Comparison of ENCODE assay signal across 8 cellular contexts in the genomic region with DNA sequence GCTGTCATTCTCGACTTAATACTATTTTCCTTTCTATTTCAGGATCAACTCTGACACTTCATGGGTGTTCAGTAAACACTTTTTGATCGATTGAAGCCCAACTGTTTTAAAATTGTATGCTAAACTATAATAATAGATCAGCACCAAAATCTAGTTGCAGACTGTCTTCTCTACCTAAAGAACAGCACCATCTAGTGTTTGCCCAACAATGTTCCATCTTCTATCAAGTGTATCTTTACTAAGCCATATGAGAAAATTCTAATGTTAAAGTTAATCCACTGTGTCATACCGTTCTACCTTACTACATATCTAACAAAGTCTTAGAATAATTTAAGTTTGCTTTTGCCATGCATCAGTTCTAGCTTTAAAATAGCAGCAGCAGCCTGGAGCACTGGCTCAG.
DNase-seq lines count a peak whose midpoint lies in the region; ATAC-seq and TF ChIP-seq lines count a peak whose summit lies in the region.

No MANE protein-coding gene starts in this region.

- H3K27ac Mint-ChIP-seq in activated naive CD8-positive, alpha-beta T cell treated with anti-CD3 and anti-CD28 coated beads, Interleukin-2, amount 50 U/mL, for 24 hours, result no peak overlapping the region

- no peaks in the 10 kb centered on the region for H3K9me3 ChIP-seq in Loucy (ENCODE audit: insufficient read depth, low read depth, low read length)

- ATAC-seq in activated naive CD8-positive, alpha-beta T cell treated with anti-CD3 and anti-CD28 coated beads, Interleukin-2, amount 50 U/mL, for 24 hours, result no peak
- no peak for ATAC-seq in HG02759 (IDR thresholded peaks at IDR 0.05; ENCODE audit: unreplicated experiment)
- ATAC-seq in HG03175 (IDR thresholded peaks at IDR 0.05; ENCODE audit: unreplicated experiment), result no peak

- no peaks in the 10 kb centered on the region for H3F3A ChIP-seq in Loucy (ENCODE audit: low read depth)

- H3K9me3 Mint-ChIP-seq in activated naive CD8-positive, alpha-beta T cell treated with anti-CD3 and anti-CD28 coated beads, Interleukin-2, amount 50 U/mL, for 24 hours, result no peaks in the 10 kb centered on the region

- H3K9me2 ChIP-seq in Loucy (replicated peaks; ENCODE audit: low read depth, low read length), result no peaks in the 10 kb centered on the region

- no peak overlapping the region for H3K4me3 Mint-ChIP-seq in activated naive CD8-positive, alpha-beta T cell treated with anti-CD3 and anti-CD28 coated beads, Interleukin-2, amount 50 U/mL, for 24 hours

- DNase-seq in G401 (ENCODE audit: low spot score) (peak; percentile 61), SW 1271 (lab: John Stamatoyannopoulos, UW) (peak; percentile 0 to 32), iPS DF 4.7 (ENCODE audit: extremely low read depth, low spot score) (peak; percentile 7), T-helper 9 cell (no peak)
- DNase-seq in activated naive CD8-positive, alpha-beta T cell treated with anti-CD3 and anti-CD28 coated beads, Interleukin-2, amount 50 U/mL, for 24 hours, result no peak

- H3K36me3 Mint-ChIP-seq in activated naive CD8-positive, alpha-beta T cell treated with anti-CD3 and anti-CD28 coated beads, Interleukin-2, amount 50 U/mL, for 24 hours (ENCODE audit: low read depth), result no peaks in the 10 kb centered on the region

- no peak overlapping the region for H3K9ac ChIP-seq in Loucy (ENCODE audit: low read depth, low read length, poor library complexity, severe bottlenecking)

- TF ChIP-seq CTCF in Loucy (conservative IDR thresholded peaks at IDR 0.05; ENCODE audit: low read length), result peak; percentile 63

- H3K4me2 ChIP-seq in Loucy (ENCODE audit: low read depth, low read length, poor library complexity, severe bottlenecking), result no peak overlapping the region

- H3K27me3 Mint-ChIP-seq in activated naive CD8-positive, alpha-beta T cell treated with anti-CD3 and anti-CD28 coated beads, Interleukin-2, amount 50 U/mL, for 24 hours, result no peaks in the 10 kb centered on the region

- no peaks in the 10 kb centered on the region for H3K27me3 ChIP-seq in Loucy (ENCODE audit: insufficient read depth, low read length, poor library complexity, severe bottlenecking)

- no peaks in the 10 kb centered on the region for H3K79me2 ChIP-seq in Loucy (ENCODE audit: insufficient read depth, low read length)

- H4K20me1 ChIP-seq in Loucy (ENCODE audit: insufficient read depth, low read length, poor library complexity, severe bottlenecking), result no peaks in the 10 kb centered on the region

- no peaks in the 10 kb centered on the region for H3K4me1 Mint-ChIP-seq in activated naive CD8-positive, alpha-beta T cell treated with anti-CD3 and anti-CD28 coated beads, Interleukin-2, amount 50 U/mL, for 24 hours

- in situ Hi-C loops in G401 (cut with HindIII; ENCODE audit: low sequenced_read_pairs), result no loop called here

- H3K4me3 ChIP-seq in Loucy (ENCODE audit: low read length, poor library complexity, severe bottlenecking), result no peak overlapping the region

- no peak overlapping the region for H2AFZ ChIP-seq in Loucy (ENCODE audit: low read length)

- H3K36me3 ChIP-seq in Loucy (ENCODE audit: insufficient read depth, low read length), result no peaks in the 10 kb centered on the region

- H3K4me1 ChIP-seq in Loucy (ENCODE audit: insufficient read depth, low read length, poor library complexity, severe bottlenecking), result no peaks in the 10 kb centered on the region

Comparison
In these comparisons a context has a peak if more than half of its experiments do, and no peak if none do; other contexts are left out.
1. DNase-seq: peak in G401 (single experiment), SW 1271 (2 of 2) and iPS DF 4.7 (single experiment); none in activated naive CD8-positive, alpha-beta T cell treated with anti-CD3 and anti-CD28 coated beads, Interleukin-2, amount 50 U/mL, for 24 hours (single experiment) and T-helper 9 cell (single experiment).